Comparison of ENCODE assay signal across 9 cellular contexts in genomic region chr2:161905389-161906046, GRCh38.
DNase-seq lines count a peak whose midpoint lies in the region; ATAC-seq and TF ChIP-seq lines count a peak whose summit lies in the region.
"Had no signal": no experiment of that assay in that cellular context is flagged by ENCODE, and none has a peak within 500 bp of the region (broad histone marks: within the 10 kb centered on the region; RNA-seq: fewer than 3 reads in every experiment).

No MANE protein-coding gene starts in this region.

- no peaks in the 10 kb centered on the region for H3K9me3 ChIP-seq in ascending aorta

- no peaks in the 10 kb centered on the region for H3K4me1 ChIP-seq in ascending aorta

- H3K4me3 ChIP-seq in ascending aorta: no peak overlapping the region

- H3K36me3 Mint-ChIP-seq in T-helper 1 cell treated with Interleukin-12 subunit alpha and Interleukin-12 subunit beta and Interleukin-4 antibody, amounts not matched to agents 30 μg/mL and 1 μg/mL, for 36 hours (ENCODE audit: low read depth): no peaks in the 10 kb centered on the region

- intact Hi-C loops in ascending aorta (cut with DNase I): no loop called here

- no peak overlapping the region for H3K27ac ChIP-seq in ascending aorta

- peak overlapping the region; percentile 81 for H3K27ac Mint-ChIP-seq in T-helper 1 cell treated with Interleukin-12 subunit alpha and Interleukin-12 subunit beta and Interleukin-4 antibody, amounts not matched to agents 30 μg/mL and 1 μg/mL, for 36 hours

- H3K4me3 Mint-ChIP-seq in T-helper 1 cell treated with Interleukin-12 subunit alpha and Interleukin-12 subunit beta and Interleukin-4 antibody, amounts not matched to agents 30 μg/mL and 1 μg/mL, for 36 hours: peak overlapping the region; percentile 67

- no peaks in the 10 kb centered on the region for H3K27me3 Mint-ChIP-seq in T-helper 1 cell treated with Interleukin-12 subunit alpha and Interleukin-12 subunit beta and Interleukin-4 antibody, amounts not matched to agents 30 μg/mL and 1 μg/mL, for 36 hours (ENCODE audit: low read depth)

- TF ChIP-seq CTCF in GM10266 (IDR thresholded peaks at IDR 0.05; ENCODE audit: control insufficient read depth, insufficient read depth, low read depth, missing control alignments): no peak
- TF ChIP-seq CTCF in ascending aorta (IDR thresholded peaks at IDR 0.05): no peak

- H3K4me1 Mint-ChIP-seq in T-helper 1 cell treated with Interleukin-12 subunit alpha and Interleukin-12 subunit beta and Interleukin-4 antibody, amounts not matched to agents 30 μg/mL and 1 μg/mL, for 36 hours (ENCODE audit: low read depth): peaks cover 9% of the 10 kb centered on the region

- H3K27me3 ChIP-seq in ascending aorta: no peaks in the 10 kb centered on the region

- DNase-seq in GM10266 (ENCODE audit: extremely low spot score) (peak; percentile 10), myocyte (ENCODE audit: low read depth) (peak; percentile 7), D341Med (ENCODE audit: low spot score) (no peak), ascending aorta (ENCODE audit: low spot score in 2 of 2) (no peak), HK-2 (ENCODE audit: unreplicated experiment) (no peak)

- H3K9me3 Mint-ChIP-seq in T-helper 1 cell treated with Interleukin-12 subunit alpha and Interleukin-12 subunit beta and Interleukin-4 antibody, amounts not matched to agents 30 μg/mL and 1 μg/mL, for 36 hours: peaks cover 6% of the 10 kb centered on the region

- ATAC-seq in GM21381 (IDR thresholded peaks at IDR 0.05; ENCODE audit: unreplicated experiment) (peak; percentile 74), HG03571 (IDR thresholded peaks at IDR 0.05; ENCODE audit: unreplicated experiment) (peak; percentile 71)
- ATAC-seq: Panc1 had no signal

- H3K36me3 ChIP-seq in ascending aorta: no peaks in the 10 kb centered on the region

Comparison
In these comparisons a context has a peak if more than half of its experiments do, and no peak if none do; other contexts are left out.
1. DNase-seq: peak in GM10266 (single experiment) and myocyte (single experiment); none in D341Med (single experiment), ascending aorta (0 of 2) and HK-2 (single experiment).